In the genomic region with DNA sequence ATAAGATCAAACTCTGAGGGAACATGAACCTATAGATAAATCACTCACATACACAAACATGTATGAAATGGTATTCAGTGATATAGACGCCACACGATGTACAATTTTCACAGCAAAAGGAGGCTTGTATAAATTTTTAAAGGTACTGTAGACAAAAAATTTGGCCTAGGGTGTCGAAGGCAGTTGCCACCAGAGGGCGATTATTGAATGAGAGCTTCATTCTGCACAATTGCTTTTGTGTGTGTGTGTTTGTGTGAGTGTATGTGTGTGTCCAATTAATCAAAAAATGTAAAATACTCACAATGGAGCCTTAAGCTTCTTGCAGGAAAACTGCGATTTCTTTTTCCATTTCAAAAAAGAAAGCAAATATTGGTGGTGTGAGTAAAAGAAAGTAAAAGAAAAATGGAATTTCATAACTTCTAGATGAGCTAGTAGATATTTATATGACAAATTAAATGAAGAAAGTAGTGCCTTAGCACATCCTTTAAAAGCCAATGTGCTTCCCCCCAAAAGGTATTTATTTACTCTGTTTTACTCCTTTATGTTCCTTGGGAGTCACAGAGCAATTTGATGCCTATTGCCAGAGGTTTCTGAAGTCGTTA, we compare ENCODE assay signal across 9 cellular contexts.
A peak's percentile ranks its signal among the peaks of the same experiment; 100 is the strongest.
DNase-seq lines count a peak whose midpoint lies in the region; ATAC-seq and TF ChIP-seq lines count a peak whose summit lies in the region.
"Had no signal": no experiment of that assay in that cellular context is flagged by ENCODE, and none has a peak within 500 bp of the region (broad histone marks: within the 10 kb centered on the region; RNA-seq: fewer than 3 reads in every experiment).

No MANE protein-coding gene starts in this region.

- H3K4me3 Mint-ChIP-seq in activated naive CD8-positive, alpha-beta T cell treated with anti-CD3 and anti-CD28 coated beads, Interleukin-2, amount 50 U/mL, for 24 hours, result no peak overlapping the region
- no peak overlapping the region for H3K4me3 Mint-ChIP-seq in natural killer cell

- H3K36me3 Mint-ChIP-seq in activated naive CD8-positive, alpha-beta T cell treated with anti-CD3 and anti-CD28 coated beads, Interleukin-2, amount 50 U/mL, for 24 hours (ENCODE audit: low read depth), result no peaks in the 10 kb centered on the region
- H3K36me3 Mint-ChIP-seq in natural killer cell, result no peaks in the 10 kb centered on the region

- H3K4me3 ChIP-seq in AG04449 (ENCODE audit: low read depth, low read length), result no peak overlapping the region
- H3K4me3 ChIP-seq: skin epidermis had no signal

- H3K27ac ChIP-seq in foreskin keratinocyte, result no peak overlapping the region
- H3K27ac ChIP-seq: skin epidermis had no signal

- no peaks in the 10 kb centered on the region for H3K27me3 ChIP-seq in foreskin keratinocyte

- no peaks in the 10 kb centered on the region for H3K4me1 Mint-ChIP-seq in activated naive CD8-positive, alpha-beta T cell treated with anti-CD3 and anti-CD28 coated beads, Interleukin-2, amount 50 U/mL, for 24 hours
- no peaks in the 10 kb centered on the region for H3K4me1 Mint-ChIP-seq in natural killer cell

- CTCF ChIA-PET in AG04449 (lab: Yijun Ruan, JAX), result interaction anchor here (0.6 to 4.2 kb wide), 27 partner anchors 9 to 844 kb away, joined by 3 to 37 read pairs (median 4); no protein-coding TSS in a partner anchor

- peaks cover 8% of the 10 kb centered on the region for H3K4me1 ChIP-seq in foreskin keratinocyte

- H3K27me3 Mint-ChIP-seq in activated naive CD8-positive, alpha-beta T cell treated with anti-CD3 and anti-CD28 coated beads, Interleukin-2, amount 50 U/mL, for 24 hours, result peaks cover 2% of the 10 kb centered on the region
- H3K27me3 Mint-ChIP-seq in natural killer cell (ENCODE audit: low read depth in 2 of 2), result no peaks in the 10 kb centered on the region

- TF ChIP-seq CTCF in AG04449 (IDR thresholded peaks at IDR 0.05; ENCODE audit: insufficient read depth, low read length, missing control alignments) (peak; percentile 47), foreskin keratinocyte (conservative IDR thresholded peaks at IDR 0.05) (peak; percentile 67), natural killer cell (IDR thresholded peaks at IDR 0.05) (no peak), GM20000 (IDR thresholded peaks at IDR 0.05; ENCODE audit: extremely low read depth, missing control alignments) (no peak)

- DNase-seq in AG04449 (ENCODE audit: low read depth, low spot score), result no peak
- DNase-seq in NOMO-1 treated with DMSO at 0.1 percent for 48 hours (lab: John Stamatoyannopoulos, UW; ENCODE audit: unreplicated experiment), result peak; percentile 15
- DNase-seq in foreskin keratinocyte, result no peak
- DNase-seq in activated naive CD8-positive, alpha-beta T cell treated with anti-CD3 and anti-CD28 coated beads, Interleukin-2, amount 50 U/mL, for 24 hours, result no peak
- DNase-seq in natural killer cell, result no peak
- DNase-seq in GM20000 (ENCODE audit: low spot score), result no peak

- H3K27ac Mint-ChIP-seq in activated naive CD8-positive, alpha-beta T cell treated with anti-CD3 and anti-CD28 coated beads, Interleukin-2, amount 50 U/mL, for 24 hours, result no peak overlapping the region
- no peak overlapping the region for H3K27ac Mint-ChIP-seq in natural killer cell

- peak; percentile 63 for ATAC-seq in GM18868 (IDR thresholded peaks at IDR 0.05; ENCODE audit: unreplicated experiment)
- ATAC-seq in foreskin keratinocyte, result peak; percentile 33
- no peak for ATAC-seq in activated naive CD8-positive, alpha-beta T cell treated with anti-CD3 and anti-CD28 coated beads, Interleukin-2, amount 50 U/mL, for 24 hours
- no peak for ATAC-seq in natural killer cell
- ATAC-seq in GM19023 (IDR thresholded peaks at IDR 0.05; ENCODE audit: unreplicated experiment), result no peak

- intact Hi-C loops in natural killer cell (cut with micrococcal nuclease), result no loop called here

- H3K9me3 Mint-ChIP-seq in activated naive CD8-positive, alpha-beta T cell treated with anti-CD3 and anti-CD28 coated beads, Interleukin-2, amount 50 U/mL, for 24 hours, result no peaks in the 10 kb centered on the region
- peaks cover 3% of the 10 kb centered on the region in 2 donors for H3K9me3 Mint-ChIP-seq in natural killer cell

- POLR2A ChIA-PET in AG04449 (lab: Yijun Ruan, JAX), result no interaction called here

Comparison
In these comparisons a context has a peak if more than half of its experiments do, and no peak if none do; other contexts are left out.
1. CTCF ChIP-seq: peak in AG04449 (single experiment) and foreskin keratinocyte (single experiment); none in natural killer cell (single experiment) and GM20000 (single experiment).
2. ATAC-seq: peak in GM18868 (single experiment) and foreskin keratinocyte (single experiment); none in activated naive CD8-positive, alpha-beta T cell treated with anti-CD3 and anti-CD28 coated beads, Interleukin-2, amount 50 U/mL, for 24 hours (single experiment), natural killer cell (0 of 3) and GM19023 (single experiment).